Comparison of ENCODE assay signal across 6 cellular contexts in genomic region chr20:30728271-30728885, GRCh38.
DNase-seq lines count a peak whose midpoint lies in the region; ATAC-seq and TF ChIP-seq lines count a peak whose summit lies in the region.
"Not testable (repeated sequence)": the region's sequence is repeated elsewhere in the genome, so short reads cannot be mapped to it uniquely, and the experiment has no call there.

No MANE protein-coding gene starts in this region.

- intact Hi-C loops in Right ventricle myocardium superior (cut with DNase I): not testable (repeated sequence)

- H3K36me3 ChIP-seq in H7 (replicated peaks; ENCODE audit: control insufficient read depth, insufficient read depth, low read length); RWPE2 (ENCODE audit: low read depth); suprapubic skin: not testable (repeated sequence)

- H3K9me3 ChIP-seq in RWPE2 (ENCODE audit: severe bottlenecking); suprapubic skin: not testable (repeated sequence)

- not testable (repeated sequence) for H3K36me3 Mint-ChIP-seq in chondrocyte (ENCODE audit: low read depth); osteocyte (ENCODE audit: unreplicated experiment)

- H3K27me3 ChIP-seq in H7 (ENCODE audit: control insufficient read depth, insufficient read depth, low read length); RWPE2 (ENCODE audit: insufficient read depth, poor library complexity, severe bottlenecking); suprapubic skin: not testable (repeated sequence)

- not testable (repeated sequence) for H3K4me3 ChIP-seq in H7 (ENCODE audit: insufficient read depth, low read depth, low read length); RWPE2 (ENCODE audit: severe bottlenecking); suprapubic skin

- H3K27me3 Mint-ChIP-seq in chondrocyte (ENCODE audit: low read depth); osteocyte (ENCODE audit: unreplicated experiment): not testable (repeated sequence)

- H3K4me3 Mint-ChIP-seq in chondrocyte (ENCODE audit: unreplicated experiment); osteocyte (ENCODE audit: unreplicated experiment): not testable (repeated sequence)

- not testable (repeated sequence) for TF ChIP-seq CTCF in RWPE2 (IDR thresholded peaks at IDR 0.05; ENCODE audit: poor library complexity, severe bottlenecking); chondrocyte (IDR thresholded peaks at IDR 0.05); osteocyte (IDR thresholded peaks at IDR 0.05); suprapubic skin (IDR thresholded peaks at IDR 0.05)

- TF ChIP-seq POLR2A in suprapubic skin (IDR thresholded peaks at IDR 0.05): not testable (repeated sequence)

- not testable (repeated sequence) for H3K27ac Mint-ChIP-seq in chondrocyte (ENCODE audit: unreplicated experiment); osteocyte (ENCODE audit: unreplicated experiment)

- peaks cover 19% of the 10 kb centered on the region for H3K9me3 Mint-ChIP-seq in chondrocyte (ENCODE audit: low read depth)
- H3K9me3 Mint-ChIP-seq in osteocyte (ENCODE audit: unreplicated experiment): not testable (repeated sequence)

- TF ChIP-seq EP300 in suprapubic skin (IDR thresholded peaks at IDR 0.05): not testable (repeated sequence)

- H3K4me1 ChIP-seq in RWPE2 (ENCODE audit: insufficient read depth, poor library complexity, severe bottlenecking); suprapubic skin: not testable (repeated sequence)

- 90% methylated on average over 2 of the region's 38 CpGs for WGBS in suprapubic skin

- DNase-seq in H7: peak; percentile 4
- peak; percentile 78 for DNase-seq in RWPE2 (ENCODE audit: low spot score)
- peak; percentile 76 for DNase-seq in chondrocyte (ENCODE audit: low spot score)
- DNase-seq in Right ventricle myocardium superior: peak; percentile 20
- peak; percentile 84 for DNase-seq in osteocyte (ENCODE audit: extremely low spot score, unreplicated experiment)
- peak; percentile 44 to 78 for DNase-seq in suprapubic skin (ENCODE audit: low spot score in 2 of 2)

- not testable (repeated sequence) for H3K27ac ChIP-seq in RWPE2 (ENCODE audit: poor library complexity, severe bottlenecking); suprapubic skin

- ATAC-seq in RWPE2 (ENCODE audit: low read depth); Right ventricle myocardium superior (ENCODE audit: poor library complexity): not testable (repeated sequence)

- not testable (repeated sequence) for H3K4me1 Mint-ChIP-seq in chondrocyte (ENCODE audit: low read depth); osteocyte (ENCODE audit: unreplicated experiment)

Comparison
In these comparisons a context has a peak if more than half of its experiments do, and no peak if none do; other contexts are left out.
1. DNase-seq: peak in every context shown above with its lines; median percentile 84 in osteocyte; 78 in RWPE2; 76 in chondrocyte; 61 in suprapubic skin; 20 in Right ventricle myocardium superior; 4 in H7.